Comparison of ENCODE assay signal across 8 cellular contexts in genomic region chr12:66188584-66189475, GRCh38. TPM values are rescaled to one million over a fixed set of nuclear protein-coding genes. Genes with fewer than 3 reads are reported as not detected.
DNase-seq lines count a peak whose midpoint lies in the region; ATAC-seq and TF ChIP-seq lines count a peak whose summit lies in the region.

Gene IRAK3 (plus strand): TSS chr12:66189214. CDS start chr12:66189300, 86 bp downstream.

- no peak within 1 kb of the TSS for H3K27ac Mint-ChIP-seq in activated naive CD8-positive, alpha-beta T cell

- H3K36me3 ChIP-seq in heart right ventricle, result no peaks in the 10 kb centered on the region

- peaks cover 0 to 8% (median 3%) of the 10 kb centered on the region in 7 donors for H3K27me3 ChIP-seq in heart right ventricle

- no peak for TF ChIP-seq CTCF in heart right ventricle (IDR thresholded peaks at IDR 0.05)

- WGBS in heart right ventricle, 2 donors, result 18 to 21% methylated on average over 70 to 78 of the region's 78 CpGs

- peaks cover 3% of the 10 kb centered on the region for H3K4me1 Mint-ChIP-seq in activated naive CD8-positive, alpha-beta T cell (ENCODE audit: low read depth)

- intact Hi-C loops in heart right ventricle (cut with DNase I), result loop anchor here in 3 of 10 donors (1.0 to 10.0 kb wide), 3 partner anchors 18 to 46 kb away; partner anchors contain the start of gene TMBIM4 (in 1 of the 3)
- intact Hi-C loops in posterior vena cava (cut with DNase I), result no loop called here

- peak within 1 kb of the TSS; percentile 85 for H3K4me3 Mint-ChIP-seq in activated naive CD8-positive, alpha-beta T cell

- ATAC-seq in HG02623 (IDR thresholded peaks at IDR 0.05; ENCODE audit: unreplicated experiment), result peak; percentile 56
- peak; percentile 92 to 99 (median 97) for ATAC-seq in heart right ventricle

- DNase-seq in NCI-H524 (lab: John Stamatoyannopoulos, UW), result peak; percentile 3 to 19
- DNase-seq in NCI-H524 treated with DMSO at 0.1 percent for 48 hours (lab: John Stamatoyannopoulos, UW), result no peak
- peak; percentile 53 for DNase-seq in NCI-H510A treated with DMSO at 0.1 percent for 48 hours (lab: John Stamatoyannopoulos, UW)
- DNase-seq in heart right ventricle, result peak; percentile 83 to 89
- peak; percentile 98 for DNase-seq in posterior vena cava (ENCODE audit: low spot score)
- DNase-seq in NCI-H1436 treated with DMSO at 0.1 percent for 48 hours (lab: John Stamatoyannopoulos, UW), result no peak

- peaks cover 6% of the 10 kb centered on the region for H3K9me3 Mint-ChIP-seq in activated naive CD8-positive, alpha-beta T cell (ENCODE audit: low read depth)

- H3K27me3 Mint-ChIP-seq in activated naive CD8-positive, alpha-beta T cell, result peaks cover 53% of the 10 kb centered on the region

- H3K4me3 ChIP-seq in heart right ventricle, result peak within 1 kb of the TSS; percentile 22 to 73 (median 62)

- no peaks in the 10 kb centered on the region for H3K9me3 ChIP-seq in heart right ventricle

- H3K36me3 Mint-ChIP-seq in activated naive CD8-positive, alpha-beta T cell, result peaks cover 10% of the 10 kb centered on the region

- H3K4me1 ChIP-seq in heart right ventricle, result peaks cover 0 to 48% (median 18%) of the 10 kb centered on the region in 9 donors

- peak within 1 kb of the TSS; percentile 80 to 99 (median 92) for H3K27ac ChIP-seq in heart right ventricle

RNA-seq across cellular contexts. Expression of gene IRAK3, which starts in this region (rescaled TPM):
- total RNA-seq in heart right ventricle (1 to 10 TPM; 2.8 to 9.3 (median 4.3) TPM), posterior vena cava (10 to 100 TPM; 24.3 to 32.9 TPM)
- polyA plus RNA-seq in heart right ventricle, result 1 to 10 TPM; 2.9 to 5.4 TPM

Comparison
In these comparisons a context has a peak if more than half of its experiments do, and no peak if none do; other contexts are left out.
1. DNase-seq: peak in NCI-H524 (2 of 2), NCI-H510A treated with DMSO at 0.1 percent for 48 hours (single experiment), heart right ventricle (2 of 2) and posterior vena cava (single experiment); none in NCI-H524 treated with DMSO at 0.1 percent for 48 hours (single experiment) and NCI-H1436 treated with DMSO at 0.1 percent for 48 hours (single experiment).